Comparison of ENCODE assay signal across 11 cellular contexts in genomic region chr13:39688278-39688677, GRCh38. TPM values are rescaled to one million over a fixed set of nuclear protein-coding genes. Genes with fewer than 3 reads are reported as not detected.
DNase-seq lines count a peak whose midpoint lies in the region; ATAC-seq and TF ChIP-seq lines count a peak whose summit lies in the region.
"Had no signal": no experiment of that assay in that cellular context is flagged by ENCODE, and none has a peak within 500 bp of the region (broad histone marks: within the 10 kb centered on the region; RNA-seq: fewer than 3 reads in every experiment).

No MANE protein-coding gene starts in this region.

- peaks cover 0 to 42% (median 9%) of the 10 kb centered on the region in 3 donors for H3K36me3 Mint-ChIP-seq in CD8-positive, alpha-beta memory T cell
- H3K36me3 Mint-ChIP-seq in activated T-helper 1 cell treated with anti-CD3 and anti-CD28 coated beads, Interleukin-12 subunit alpha, Interleukin-12 subunit beta, Interleukin-2, Interleukin-4 antibody, amounts not matched to agents 30 ng/mL and 10 ng/mL and 1 ng/mL, durations not matched to agents 14 hours and 24 hours and 36 hours (ENCODE audit: low read depth) = peaks cover 14% of the 10 kb centered on the region

- no peaks in the 10 kb centered on the region for H3K9me3 ChIP-seq in CD8-positive, alpha-beta memory T cell (ENCODE audit: low read length)

- H3K4me1 Mint-ChIP-seq in CD8-positive, alpha-beta memory T cell = peaks cover 8 to 14% (median 10%) of the 10 kb centered on the region in 3 donors
- peaks cover 29% of the 10 kb centered on the region for H3K4me1 Mint-ChIP-seq in activated T-helper 1 cell treated with anti-CD3 and anti-CD28 coated beads, Interleukin-12 subunit alpha, Interleukin-12 subunit beta, Interleukin-2, Interleukin-4 antibody, amounts not matched to agents 30 ng/mL and 10 ng/mL and 1 ng/mL, durations not matched to agents 14 hours and 24 hours and 36 hours (ENCODE audit: low read depth)

- no peak overlapping the region for H3K4me3 ChIP-seq in CD8-positive, alpha-beta memory T cell (ENCODE audit: low read length)

- ATAC-seq in GM19438 (IDR thresholded peaks at IDR 0.05; ENCODE audit: low read depth, unreplicated experiment) (peak; percentile 11), HG03442 (IDR thresholded peaks at IDR 0.05; ENCODE audit: unreplicated experiment) (peak; percentile 8), HG03457 (IDR thresholded peaks at IDR 0.05; ENCODE audit: unreplicated experiment) (no peak), GM21825 (IDR thresholded peaks at IDR 0.05; ENCODE audit: unreplicated experiment) (no peak)
- ATAC-seq: left ventricle myocardium superior had no signal

- CTCF ChIA-PET in CD8-positive, alpha-beta memory T cell (lab: Charles Lee) = no interaction called here

- no peaks in the 10 kb centered on the region for H3K9me3 Mint-ChIP-seq in CD8-positive, alpha-beta memory T cell
- no peaks in the 10 kb centered on the region for H3K9me3 Mint-ChIP-seq in activated T-helper 1 cell treated with anti-CD3 and anti-CD28 coated beads, Interleukin-12 subunit alpha, Interleukin-12 subunit beta, Interleukin-2, Interleukin-4 antibody, amounts not matched to agents 30 ng/mL and 10 ng/mL and 1 ng/mL, durations not matched to agents 14 hours and 24 hours and 36 hours

- H3K4me1 ChIP-seq in CD8-positive, alpha-beta memory T cell (ENCODE audit: insufficient read depth, low read length) = no peaks in the 10 kb centered on the region

- no peak for TF ChIP-seq POLR2A in erythroblast (IDR thresholded peaks at IDR 0.05; ENCODE audit: low read length)

- H3K27ac Mint-ChIP-seq in CD8-positive, alpha-beta memory T cell = peak overlapping the region in 6 of 8 donors; percentile 16 to 90 (median 52)
- H3K27ac Mint-ChIP-seq in activated T-helper 1 cell treated with anti-CD3 and anti-CD28 coated beads, Interleukin-12 subunit alpha, Interleukin-12 subunit beta, Interleukin-2, Interleukin-4 antibody, amounts not matched to agents 30 ng/mL and 10 ng/mL and 1 ng/mL, durations not matched to agents 14 hours and 24 hours and 36 hours = peak overlapping the region; percentile 87

- H3K36me3 ChIP-seq in CD8-positive, alpha-beta memory T cell (ENCODE audit: insufficient read depth, low read length) = no peaks in the 10 kb centered on the region

- no peak for DNase-seq in CD8-positive, alpha-beta memory T cell
- DNase-seq in activated T-helper 1 cell treated with anti-CD3 and anti-CD28 coated beads, Interleukin-12 subunit alpha, Interleukin-12 subunit beta, Interleukin-2, Interleukin-4 antibody, amounts not matched to agents 30 ng/mL and 10 ng/mL and 1 ng/mL, durations not matched to agents 14 hours and 24 hours and 36 hours (ENCODE audit: low spot score) = no peak
- DNase-seq in erythroblast (lab: John Stamatoyannopoulos, UW) (no peak), superior temporal gyrus (ENCODE audit: extremely low spot score) (no peak)
- DNase-seq: activated CD8-positive, alpha-beta memory T cell treated with anti-CD3 and anti-CD28 coated beads, Interleukin-2, amount 50 U/mL, for 48 hours; left ventricle myocardium superior; nucleus accumbens had no signal

- H3K27me3 Mint-ChIP-seq in CD8-positive, alpha-beta memory T cell = no peaks in the 10 kb centered on the region
- H3K27me3 Mint-ChIP-seq in activated T-helper 1 cell treated with anti-CD3 and anti-CD28 coated beads, Interleukin-12 subunit alpha, Interleukin-12 subunit beta, Interleukin-2, Interleukin-4 antibody, amounts not matched to agents 30 ng/mL and 10 ng/mL and 1 ng/mL, durations not matched to agents 14 hours and 24 hours and 36 hours (ENCODE audit: insufficient read depth) = no peaks in the 10 kb centered on the region

- no peaks in the 10 kb centered on the region for H3K27me3 ChIP-seq in CD8-positive, alpha-beta memory T cell (ENCODE audit: insufficient read depth, low read length, poor library complexity, severe bottlenecking)

- H3K4me3 Mint-ChIP-seq in CD8-positive, alpha-beta memory T cell = peak overlapping the region in 1 of 7 donors; percentile 0
- H3K4me3 Mint-ChIP-seq in activated T-helper 1 cell treated with anti-CD3 and anti-CD28 coated beads, Interleukin-12 subunit alpha, Interleukin-12 subunit beta, Interleukin-2, Interleukin-4 antibody, amounts not matched to agents 30 ng/mL and 10 ng/mL and 1 ng/mL, durations not matched to agents 14 hours and 24 hours and 36 hours = no peak overlapping the region

- intact Hi-C loops in activated T-helper 1 cell treated with anti-CD3 and anti-CD28 coated beads, Interleukin-12 subunit alpha, Interleukin-12 subunit beta, Interleukin-2, Interleukin-4 antibody, amounts not matched to agents 30 ng/mL and 10 ng/mL and 1 ng/mL, durations not matched to agents 14 hours and 24 hours and 36 hours (cut with micrococcal nuclease) = loop anchor here (1.0 to 10.0 kb wide), 9 partner anchors 88 to 979 kb away; partner anchors contain the start of gene FOXO1

- no peak overlapping the region for H3K27ac ChIP-seq in CD8-positive, alpha-beta memory T cell (ENCODE audit: low read depth, low read length)

- POLR2A ChIA-PET in CD8-positive, alpha-beta memory T cell (lab: Charles Lee) = no interaction called here

RNA-seq across cellular contexts. Expression of gene COG6, which starts 32.8 kb away (rescaled TPM):
- 10 to 100 TPM; 25.0 to 32.1 TPM for total RNA-seq in CD8-positive, alpha-beta memory T cell
- 12.1 TPM for polyA plus RNA-seq in CD8-positive, alpha-beta memory T cell
- total RNA-seq in activated T-helper 1 cell treated with anti-CD3 and anti-CD28 coated beads, Interleukin-12 subunit alpha, Interleukin-12 subunit beta, Interleukin-2, Interleukin-4 antibody, amounts not matched to agents 30 ng/mL and 10 ng/mL and 1 ng/mL, durations not matched to agents 14 hours and 24 hours and 36 hours = 25.6 and 31.8 TPM in 2 replicates

Comparison
In these comparisons a context has a peak if more than half of its experiments do, and no peak if none do; other contexts are left out.
1. ATAC-seq: peak in GM19438 (single experiment) and HG03442 (single experiment); none in HG03457 (single experiment) and GM21825 (single experiment).